In genomic region chr2:240586919-240587800, GRCh38 we compare ENCODE assay signal across 8 cellular contexts. TPM values are rescaled to one million over a fixed set of nuclear protein-coding genes. Genes with fewer than 3 reads are reported as not detected.
DNase-seq lines count a peak whose midpoint lies in the region; TF ChIP-seq lines count a peak whose summit lies in the region.

No MANE protein-coding gene starts in this region.

- no peak overlapping the region for H3K27ac Mint-ChIP-seq in neural progenitor cell

- peaks cover 0 to 44% of the 10 kb centered on the region in 2 experiments; a peak in 1 of 3 replicates for H3K36me3 ChIP-seq in HEK293 (ENCODE audit: control insufficient read depth in 2 of 2, insufficient read depth in 1 of 2, low read length in 2 of 2)
- peaks cover 2 to 22% of the 10 kb centered on the region in 2 donors for H3K36me3 ChIP-seq in esophagus (ENCODE audit: control insufficient read depth in 2 of 2, insufficient read depth in 2 of 2, low read length in 1 of 2)
- H3K36me3 ChIP-seq in neural progenitor cell, result no peaks in the 10 kb centered on the region

- H2AFZ ChIP-seq in neural progenitor cell (replicated peaks), result peak overlapping the region; percentile 91

- H3K4me3 ChIP-seq in HEK293 (ENCODE audit: low read depth, low read length) (peak overlapping the region; percentile 97), esophagus (ENCODE audit: low read depth in 1 of 2, low read length in 2 of 2) (peak overlapping the region; percentile 85 to 87), neural progenitor cell (peak overlapping the region; percentile 90)

- POLR2A ChIA-PET in HEK293 (lab: Yijun Ruan, JAX), result interaction anchor here (0.6 to 3.3 kb wide), 14 partner anchors 10 to 1050 kb away, joined by 3 to 53 read pairs (median 6); partner anchors contain the start of genes ATG4B and DUSP28

- peaks cover 38% of the 10 kb centered on the region for H3K4me1 Mint-ChIP-seq in neural progenitor cell

- WGBS in esophagus, 2 donors, result 3% methylated on average over 62 of the region's 62 CpGs

- H3K9ac ChIP-seq in neural progenitor cell, result peak overlapping the region; percentile 64

- H3K4me1 ChIP-seq in HEK293 (ENCODE audit: control insufficient read depth, insufficient read depth, low read length) (peaks cover 13% of the 10 kb centered on the region), esophagus (ENCODE audit: control insufficient read depth in 2 of 2, insufficient read depth in 2 of 2, low read length in 1 of 2) (peaks cover 11 to 31% of the 10 kb centered on the region in 2 donors), neural progenitor cell (peaks cover 19% of the 10 kb centered on the region)

- H4K20me1 ChIP-seq in neural progenitor cell (ENCODE audit: low read depth), result peaks cover 41% of the 10 kb centered on the region

- no peaks in the 10 kb centered on the region for H3F3A ChIP-seq in neural progenitor cell (ENCODE audit: low read depth)

- peaks cover 8% of the 10 kb centered on the region for H3K36me3 Mint-ChIP-seq in neural progenitor cell

- H3K79me2 ChIP-seq in neural progenitor cell (ENCODE audit: low read depth), result peaks cover 77% of the 10 kb centered on the region

- DNase-seq in Daoy (ENCODE audit: low read depth), result peak; percentile 35
- peak; percentile 33 for DNase-seq in NCI-H2227 treated with DMSO at 0.1 percent for 48 hours (lab: John Stamatoyannopoulos, UW)
- peak; percentile 63 for DNase-seq in activated CD8-positive, alpha-beta memory T cell treated with anti-CD3 and anti-CD28 coated beads, Interleukin-2, amount 50 U/mL, for 4 hours
- peak; percentile 82 for DNase-seq in neural progenitor cell (ENCODE audit: low spot score)
- no peak for DNase-seq in NCI-H1048 (lab: John Stamatoyannopoulos, UW)
- no peak for DNase-seq in amniotic stem cell (lab: John Stamatoyannopoulos, UW)

- peak overlapping the region; percentile 95 for H3K4me3 Mint-ChIP-seq in neural progenitor cell

- H3K4me2 ChIP-seq in neural progenitor cell, result peak overlapping the region; percentile 91

- H3K27ac ChIP-seq in HEK293 (ENCODE audit: extremely low read depth, low read depth, low read length) (peak overlapping the region; percentile 47), esophagus (ENCODE audit: low read depth in 2 of 2, low read length in 1 of 2) (peak overlapping the region; percentile 77 to 97), neural progenitor cell (no peak overlapping the region)

- TF ChIP-seq CTCF in HEK293 (tag by site-specific recombination; IDR thresholded peaks at IDR 0.05), result peak; percentile 38; the same call in 1 of the 2 replicates
- no peak for TF ChIP-seq CTCF in neural progenitor cell (IDR thresholded peaks at IDR 0.05)

- no peaks in the 10 kb centered on the region for H3K9me3 Mint-ChIP-seq in neural progenitor cell

- CTCF ChIA-PET in HEK293 (lab: Yijun Ruan, JAX), result interaction anchor here (0.6 to 5.5 kb wide), 9 partner anchors 12 to 251 kb away, joined by 3 to 34 read pairs (median 4); no protein-coding TSS in a partner anchor

- H3K27me3 Mint-ChIP-seq in neural progenitor cell (ENCODE audit: insufficient read depth, low read depth), result no peaks in the 10 kb centered on the region

- H3K27me3 ChIP-seq in esophagus (ENCODE audit: control insufficient read depth in 1 of 2, insufficient read depth in 2 of 2, low read length in 2 of 2) (no peaks in the 10 kb centered on the region), neural progenitor cell (no peaks in the 10 kb centered on the region)

- no peaks in the 10 kb centered on the region for H3K9me3 ChIP-seq in HEK293 (ENCODE audit: control insufficient read depth, insufficient read depth, low read depth, low read length)
- H3K9me3 ChIP-seq in esophagus (ENCODE audit: control insufficient read depth in 2 of 2, insufficient read depth in 1 of 2, low read depth in 1 of 2, low read length in 1 of 2), result no peaks in the 10 kb centered on the region
- H3K9me3 ChIP-seq in neural progenitor cell (ENCODE audit: low read depth), result no peaks in the 10 kb centered on the region

TF ChIP-seq in HEK293, 187 proteins besides CTCF, POLR2A, EP300 and RAD21 (continues in another document):
- TF ChIP-seq ZNF354C (tag by site-specific recombination; IDR thresholded peaks at IDR 0.05; ENCODE audit: borderline replicate concordance, low read depth) (no peak), GLI4 (tag by site-specific recombination; IDR thresholded peaks at IDR 0.05) (no peak), ZBTB17 (tag by site-specific recombination; IDR thresholded peaks at IDR 0.05) (peak; percentile 50), ZNF114 (tag by site-specific recombination; IDR thresholded peaks at IDR 0.05) (no peak), ZNF660 (tag by site-specific recombination; IDR thresholded peaks at IDR 0.05) (no peak), SCRT2 (tag by site-specific recombination; IDR thresholded peaks at IDR 0.05) (peak; percentile 95), SP2 (tag by site-specific recombination; IDR thresholded peaks at IDR 0.05) (peak; percentile 63), ZSCAN18 (tag by site-specific recombination; IDR thresholded peaks at IDR 0.05) (no peak), FEZF1 (tag by site-specific recombination; IDR thresholded peaks at IDR 0.05) (no peak), REST (tag by site-specific recombination; IDR thresholded peaks at IDR 0.05) (no peak), KLF8 (tag by site-specific recombination; IDR thresholded peaks at IDR 0.05) (peak; percentile 59; the same call in 1 of the 2 replicates), ZNF449 (tag by site-specific recombination; IDR thresholded peaks at IDR 0.05) (no peak), ZNF248 (tag by site-specific recombination; IDR thresholded peaks at IDR 0.05) (no peak), ZBTB8A (tag by site-specific recombination; IDR thresholded peaks at IDR 0.05) (peak; percentile 62)

RNA-seq across cellular contexts. Expression of gene CAPN10, which starts 0.6 kb away (rescaled TPM):
- total RNA-seq in Daoy (2014; rRNA removed; shearing (Covaris generic)), result 23.8 and 28.3 TPM in 2 replicates
- polyA plus RNA-seq in esophagus, result 10 to 100 TPM; 17.5 to 28.4 TPM
- total RNA-seq in neural progenitor cell (ENCODE audit: low replicate concordance), result 16.1 and 62.9 TPM in 2 replicates

RNA-seq across cellular contexts. Expression of gene RNPEPL1, which starts 18.9 kb away (rescaled TPM):
- total RNA-seq in Daoy (2014; rRNA removed; shearing (Covaris generic)), result 1.8 and 2.3 TPM in 2 replicates
- polyA plus RNA-seq in esophagus, result 100 to 1,000 TPM in 1 of 2 donors, 10 to 100 TPM in 1; 65.9 to 160 TPM
- total RNA-seq in neural progenitor cell (ENCODE audit: low replicate concordance), result 2.7 and 7.5 TPM in 2 replicates

RNA-seq across cellular contexts. Expression of gene DUSP28, which starts 27.0 kb away (rescaled TPM):
- total RNA-seq in Daoy (2014; rRNA removed; shearing (Covaris generic)), result 2.8 and 3.3 TPM in 2 replicates
- 1 to 10 TPM; 3.5 to 3.8 TPM for polyA plus RNA-seq in esophagus
- total RNA-seq in neural progenitor cell (ENCODE audit: low replicate concordance), result 5.1 and 8.9 TPM in 2 replicates

RNA-seq across cellular contexts. Expression of gene ANKMY1, which starts 29.4 kb away (rescaled TPM):
- 1.8 and 4.7 TPM in 2 replicates for total RNA-seq in Daoy (2014; rRNA removed; shearing (Covaris generic))
- polyA plus RNA-seq in esophagus, result 10 to 100 TPM in 1 of 2 donors, 1 to 10 TPM in 1; 4.8 to 16.2 TPM
- 4.2 and 6.9 TPM in 2 replicates for total RNA-seq in neural progenitor cell (ENCODE audit: low replicate concordance)

RNA-seq across cellular contexts. Expression of gene GPR35, which starts 38.1 kb away (rescaled TPM):
- total RNA-seq in Daoy (2014; rRNA removed; shearing (Covaris generic)), result 0.33 and 1.1 TPM in 2 replicates
- 1 to 10 TPM; 2.1 to 3.1 TPM for polyA plus RNA-seq in esophagus
- 0.34 and 0.74 TPM in 2 replicates for total RNA-seq in neural progenitor cell (ENCODE audit: low replicate concordance)

Comparison
In these comparisons a context has a peak if more than half of its experiments do, and no peak if none do; other contexts are left out.
1. DNase-seq: peak in Daoy (single experiment), NCI-H2227 treated with DMSO at 0.1 percent for 48 hours (single experiment), activated CD8-positive, alpha-beta memory T cell treated with anti-CD3 and anti-CD28 coated beads, Interleukin-2, amount 50 U/mL, for 4 hours (single experiment) and neural progenitor cell (single experiment); none in NCI-H1048 (single experiment) and amniotic stem cell (single experiment).
2. Peak in every context shown above with its lines, with median percentiles within 50 percentile points of each other: H3K4me3 ChIP-seq.